In genomic region chr1:89149976-89150375, GRCh38 we compare ENCODE assay signal across 36 cellular contexts. TPM values are rescaled to one million over a fixed set of nuclear protein-coding genes. Genes with fewer than 3 reads are reported as not detected.
"Had no signal": no experiment of that assay in that cellular context is flagged by ENCODE, and none has a peak within 500 bp of the region (broad histone marks: within the 10 kb centered on the region; RNA-seq: fewer than 3 reads in every experiment).

No MANE protein-coding gene starts in this region.

- H3K27me3 Mint-ChIP-seq: activated B cell treated with CpG ODN at 0.5 μM for 24 hours; activated CD8-positive, alpha-beta T cell treated with anti-CD3 and anti-CD28 coated beads for 36 hours; activated naive CD8-positive, alpha-beta T cell treated with anti-CD3 and anti-CD28 coated beads for 36 hours had no signal

- H3K27ac ChIP-seq: adrenal gland, body of pancreas, brain microvascular endothelial cell, breast epithelium, VCaP had no signal

- H3K27me3 ChIP-seq: adrenal gland, body of pancreas, brain microvascular endothelial cell, breast epithelium had no signal

- DNase-seq: activated B cell treated with CpG ODN at 0.5 μM for 24 hours; activated CD4-positive, alpha-beta memory T cell treated with anti-CD3 and anti-CD28 coated beads for 36 hours; activated CD4-positive, alpha-beta T cell treated with anti-CD3 and anti-CD28 coated beads for 4 hours; activated CD4-positive, alpha-beta T cell treated with anti-CD3 and anti-CD28 coated beads, Interleukin-2, amount 10 ng/mL, durations not matched to agents 24 days and 14 days; activated CD4-positive, alpha-beta T cell treated with anti-CD3 and anti-CD28 coated beads, Interleukin-2, amount 50 U/mL, for 1 hour; activated CD4-positive, alpha-beta T cell treated with anti-CD3 and anti-CD28 coated beads, Interleukin-2, amount 50 U/mL, for 4 hours; activated CD4-positive, CD25-positive, alpha-beta regulatory T cell treated with anti-CD3 and anti-CD28 coated beads, Interleukin-2, amount 50 U/mL, for 72 hours; activated CD8-positive, alpha-beta memory T cell treated with anti-CD3 and anti-CD28 coated beads, Interleukin-2, amount 50 U/mL, for 4 hours; activated CD8-positive, alpha-beta T cell treated with anti-CD3 and anti-CD28 coated beads for 36 hours; activated effector memory CD4-positive, alpha-beta T cell treated with anti-CD3 and anti-CD28 coated beads, Interleukin-2, amount 50 U/mL, for 16 hours; activated gamma-delta T cell treated with Interleukin-2 at 50 U/mL for 16 hours; activated naive CD4-positive, alpha-beta T cell; activated naive CD4-positive, alpha-beta T cell treated with anti-CD3 and anti-CD28 coated beads for 36 hours; activated naive CD4-positive, alpha-beta T cell treated with anti-CD3 and anti-CD28 coated beads, Interleukin-2, amount 50 U/mL, for 16 hours; activated naive CD8-positive, alpha-beta T cell treated with anti-CD3 and anti-CD28 coated beads for 36 hours; activated T-cell treated with anti-CD3 and anti-CD28 coated beads for 4 hours; activated T-cell treated with anti-CD3 and anti-CD28 coated beads, Interleukin-2, amount 50 U/mL, for 1 hour; activated T-cell treated with anti-CD3 and anti-CD28 coated beads, Interleukin-2, amount 50 U/mL, for 4 hours; activated T-cell treated with anti-CD3 and anti-CD28 coated beads, Interleukin-2, amount 50 U/mL, for 72 hours; amniotic stem cell; central memory CD4-positive, alpha-beta T cell; T-cell; T-helper 9 cell had no signal

- H3K9me3 Mint-ChIP-seq: activated B cell treated with CpG ODN at 0.5 μM for 24 hours; activated CD4-positive, alpha-beta memory T cell treated with anti-CD3 and anti-CD28 coated beads for 36 hours; activated CD8-positive, alpha-beta T cell treated with anti-CD3 and anti-CD28 coated beads for 36 hours; activated naive CD4-positive, alpha-beta T cell treated with anti-CD3 and anti-CD28 coated beads for 36 hours; activated naive CD4-positive, alpha-beta T cell treated with anti-CD3 and anti-CD28 coated beads, Interleukin-2, amount 50 U/mL, for 72 hours; activated naive CD8-positive, alpha-beta T cell treated with anti-CD3 and anti-CD28 coated beads for 36 hours; activated T-cell treated with anti-CD3 and anti-CD28 coated beads, Interleukin-2, amount 50 U/mL, for 4 hours; activated T-cell treated with anti-CD3 and anti-CD28 coated beads, Interleukin-2, amount 50 U/mL, for 72 hours; activated T-helper 1 cell treated with anti-CD3 and anti-CD28 coated beads, Interleukin-12 subunit alpha, Interleukin-12 subunit beta, Interleukin-2, Interleukin-4 antibody, amounts not matched to agents 30 ng/mL and 10 ng/mL and 1 ng/mL, durations not matched to agents 14 hours and 24 hours and 36 hours; activated T-helper 17 cell treated with anti-CD3 and anti-CD28 coated beads, Interleukin-2, amount 50 U/mL, for 72 hours; T-cell; T-helper 2 cell treated with Interferon-gamma antibody and Interleukin-4, amounts not matched to agents 5 μg/mL and 100 μg/mL, for 36 hours had no signal

- H3K4me1 ChIP-seq: adrenal gland, body of pancreas, breast epithelium had no signal

- H3K4me3 ChIP-seq: adrenal gland, body of pancreas, breast epithelium had no signal

- H3K4me1 Mint-ChIP-seq: activated B cell treated with CpG ODN at 0.5 μM for 24 hours had no signal

- H3K9me3 ChIP-seq: adrenal gland, body of pancreas, breast epithelium had no signal

- H3K36me3 Mint-ChIP-seq: activated CD4-positive, alpha-beta memory T cell treated with anti-CD3 and anti-CD28 coated beads for 36 hours; activated naive CD4-positive, alpha-beta T cell treated with anti-CD3 and anti-CD28 coated beads, Interleukin-2, amount 50 U/mL, for 72 hours; activated naive CD8-positive, alpha-beta T cell treated with anti-CD3 and anti-CD28 coated beads for 36 hours had no signal

- H3K27ac Mint-ChIP-seq: activated B cell treated with CpG ODN at 0.5 μM for 24 hours; activated CD4-positive, alpha-beta memory T cell treated with anti-CD3 and anti-CD28 coated beads for 36 hours; activated CD4-positive, alpha-beta T cell treated with anti-CD3 and anti-CD28 coated beads, Interleukin-2, amount 10 ng/mL, durations not matched to agents 24 days and 14 days; activated CD8-positive, alpha-beta T cell treated with anti-CD3 and anti-CD28 coated beads for 36 hours; activated naive CD4-positive, alpha-beta T cell treated with anti-CD3 and anti-CD28 coated beads for 36 hours; activated naive CD4-positive, alpha-beta T cell treated with anti-CD3 and anti-CD28 coated beads, Interleukin-2, amount 50 U/mL, for 72 hours; activated naive CD8-positive, alpha-beta T cell treated with anti-CD3 and anti-CD28 coated beads for 36 hours; activated T-cell treated with anti-CD3 and anti-CD28 coated beads, Interleukin-2, amount 50 U/mL, for 72 hours; activated T-helper 1 cell treated with anti-CD3 and anti-CD28 coated beads, Interleukin-12 subunit alpha, Interleukin-12 subunit beta, Interleukin-2, Interleukin-4 antibody, amounts not matched to agents 30 ng/mL and 10 ng/mL and 1 ng/mL, durations not matched to agents 14 hours and 24 hours and 36 hours; activated T-helper 17 cell treated with anti-CD3 and anti-CD28 coated beads, Interleukin-2, amount 50 U/mL, for 72 hours; T-cell; T-helper 2 cell treated with Interferon-gamma antibody and Interleukin-4, amounts not matched to agents 5 μg/mL and 100 μg/mL, for 36 hours had no signal

- ATAC-seq: activated CD8-positive, alpha-beta T cell treated with anti-CD3 and anti-CD28 coated beads for 36 hours; activated naive CD4-positive, alpha-beta T cell treated with anti-CD3 and anti-CD28 coated beads, Interleukin-2, amount 50 U/mL, for 72 hours; activated T-cell treated with anti-CD3 and anti-CD28 coated beads, Interleukin-2, amount 50 U/mL, for 4 hours; activated T-cell treated with anti-CD3 and anti-CD28 coated beads, Interleukin-2, amount 50 U/mL, for 72 hours; activated T-helper 17 cell treated with anti-CD3 and anti-CD28 coated beads, Interleukin-2, amount 50 U/mL, for 72 hours; T-cell had no signal

- H3K4me3 Mint-ChIP-seq: activated B cell treated with CpG ODN at 0.5 μM for 24 hours; activated CD4-positive, alpha-beta memory T cell treated with anti-CD3 and anti-CD28 coated beads for 36 hours; activated CD4-positive, alpha-beta T cell treated with anti-CD3 and anti-CD28 coated beads, Interleukin-2, amount 10 ng/mL, durations not matched to agents 24 days and 14 days; activated CD8-positive, alpha-beta T cell treated with anti-CD3 and anti-CD28 coated beads for 36 hours; activated naive CD4-positive, alpha-beta T cell treated with anti-CD3 and anti-CD28 coated beads for 36 hours; activated naive CD8-positive, alpha-beta T cell treated with anti-CD3 and anti-CD28 coated beads for 36 hours; activated T-cell treated with anti-CD3 and anti-CD28 coated beads, Interleukin-2, amount 50 U/mL, for 4 hours; activated T-cell treated with anti-CD3 and anti-CD28 coated beads, Interleukin-2, amount 50 U/mL, for 72 hours; activated T-helper 1 cell treated with anti-CD3 and anti-CD28 coated beads, Interleukin-12 subunit alpha, Interleukin-12 subunit beta, Interleukin-2, Interleukin-4 antibody, amounts not matched to agents 30 ng/mL and 10 ng/mL and 1 ng/mL, durations not matched to agents 14 hours and 24 hours and 36 hours; activated T-helper 17 cell treated with anti-CD3 and anti-CD28 coated beads, Interleukin-2, amount 50 U/mL, for 72 hours; T-cell; T-helper 2 cell treated with Interferon-gamma antibody and Interleukin-4, amounts not matched to agents 5 μg/mL and 100 μg/mL, for 36 hours had no signal

- H3K36me3 ChIP-seq: adrenal gland, brain microvascular endothelial cell, breast epithelium had no signal

RNA-seq across cellular contexts. Expression of gene GBP7, which starts 25.8 kb away (rescaled TPM):
- total RNA-seq: activated B cell treated with CpG ODN at 0.5 μM for 24 hours; activated CD4-positive, alpha-beta memory T cell treated with anti-CD3 and anti-CD28 coated beads for 36 hours; activated CD4-positive, alpha-beta T cell treated with anti-CD3 and anti-CD28 coated beads, Interleukin-2, amount 10 ng/mL, durations not matched to agents 24 days and 14 days; activated naive CD4-positive, alpha-beta T cell treated with anti-CD3 and anti-CD28 coated beads, Interleukin-2, amount 50 U/mL, for 72 hours; activated T-helper 1 cell treated with anti-CD3 and anti-CD28 coated beads, Interleukin-12 subunit alpha, Interleukin-12 subunit beta, Interleukin-2, Interleukin-4 antibody, amounts not matched to agents 30 ng/mL and 10 ng/mL and 1 ng/mL, durations not matched to agents 14 hours and 24 hours and 36 hours; activated T-helper 17 cell treated with anti-CD3 and anti-CD28 coated beads, Interleukin-2, amount 50 U/mL, for 72 hours; astrocyte; body of pancreas; breast epithelium; cerebellum; T-helper 1 cell treated with Interleukin-12 subunit alpha and Interleukin-12 subunit beta and Interleukin-4 antibody, amounts not matched to agents 30 ng/mL and 1 ng/mL, for 36 hours had no signal
- polyA plus RNA-seq: aorta had no signal
